ENCODE assay signal across 8 cellular contexts in the genomic region with DNA sequence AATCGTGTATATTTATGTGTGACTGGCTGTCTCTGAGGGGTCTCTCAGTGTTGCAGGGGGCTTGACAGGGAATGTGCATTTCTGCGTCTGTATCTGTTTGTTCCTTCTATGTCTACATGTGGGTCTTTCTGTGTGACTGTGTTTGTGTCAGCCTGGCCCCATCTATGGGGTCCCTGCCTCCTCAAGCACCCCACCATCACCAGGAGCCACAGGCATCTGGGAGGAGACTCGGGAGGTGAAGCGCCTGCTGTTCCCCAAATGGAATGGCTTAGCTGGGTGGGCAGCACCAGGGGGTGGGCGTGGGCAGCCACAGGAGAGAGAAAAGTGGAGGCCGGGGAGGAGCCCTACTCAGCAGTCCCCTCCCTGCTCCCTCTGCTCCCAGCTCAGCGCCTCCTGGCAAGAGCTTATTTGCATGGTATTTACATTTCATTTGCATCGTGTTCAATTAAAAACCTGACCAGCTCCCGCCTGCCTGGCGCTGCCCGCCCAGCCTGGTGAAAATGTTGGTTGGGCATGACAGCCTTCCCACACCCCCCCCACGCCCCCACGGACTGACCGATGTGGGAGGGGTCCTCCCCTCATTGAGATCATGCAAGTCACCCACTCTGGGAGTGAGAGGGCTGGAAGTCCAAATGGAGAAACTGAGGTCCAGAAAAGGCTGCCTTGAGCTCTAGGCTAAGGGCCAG. TPM values are rescaled to one million over a fixed set of nuclear protein-coding genes. Genes with fewer than 3 reads are reported as not detected.
DNase-seq lines count a peak whose midpoint lies in the region; ATAC-seq, FAIRE-seq and TF ChIP-seq lines count a peak whose summit lies in the region.

No MANE protein-coding gene starts in this region.

- 0 out of 2 replicates have a peak, but pooled peaks cover 3% of the 10 kb centered on the region for H3F3A ChIP-seq in Loucy (ENCODE audit: low read depth)

- DNase-seq in caudate nucleus (lab: John Stamatoyannopoulos, UW) (peak in 48 of 61 donors; percentile 28 to 87 (median 66)), left colon (peak; percentile 73 to 74), NOMO-1 (lab: John Stamatoyannopoulos, UW; ENCODE audit: unreplicated experiment in 2 of 2) (no peak), RCC 7860 (ENCODE audit: low spot score) (no peak)
- DNase-seq in stimulated activated effector memory CD8-positive, alpha-beta T cell treated with anti-CD3 and anti-CD28 coated beads, Interleukin-12 subunit alpha, Interleukin-12 subunit beta, amount 100 ng/mL, for 72 hours (ENCODE audit: low spot score in 2 of 2) = no peak

- peaks cover 0 to 18% (median 0%) of the 10 kb centered on the region in 11 experiments; a peak in 5 of 22 replicates for H3K27me3 ChIP-seq in BLaER1 treated with 17β-estradiol and CSF1 and Interleukin-3, amounts not matched to agents 10 nM and 100 nM
- no peaks in the 10 kb centered on the region for H3K27me3 ChIP-seq in Loucy (ENCODE audit: insufficient read depth, low read length, poor library complexity, severe bottlenecking)

- H3K4me1 Mint-ChIP-seq in stimulated activated effector memory CD8-positive, alpha-beta T cell treated with anti-CD3 and anti-CD28 coated beads, Interleukin-12 subunit alpha, Interleukin-12 subunit beta, amount 100 ng/mL, for 72 hours = peaks cover 53% of the 10 kb centered on the region

- ATAC-seq in left colon (peak; percentile 23), HG03135 (IDR thresholded peaks at IDR 0.05; ENCODE audit: unreplicated experiment) (no peak)
- no peak for ATAC-seq in stimulated activated effector memory CD8-positive, alpha-beta T cell treated with anti-CD3 and anti-CD28 coated beads, Interleukin-12 subunit alpha, Interleukin-12 subunit beta, amount 100 ng/mL, for 72 hours

- no peak for FAIRE-seq in RCC 7860 (lab: Jason Lieb, UNC)

- peak overlapping the region; percentile 73 for H3K4me3 Mint-ChIP-seq in stimulated activated effector memory CD8-positive, alpha-beta T cell treated with anti-CD3 and anti-CD28 coated beads, Interleukin-12 subunit alpha, Interleukin-12 subunit beta, amount 100 ng/mL, for 72 hours

- peak overlapping the region in 2 of 11 experiments; percentile 74; a peak in 4 of 22 replicates for H3K27ac ChIP-seq in BLaER1 treated with 17β-estradiol and CSF1 and Interleukin-3, amounts not matched to agents 10 nM and 100 nM
- peak overlapping the region; percentile 89 for H3K27ac ChIP-seq in caudate nucleus (ENCODE audit: low read depth, low read length)

- no peak overlapping the region; a peak in 1 of 20 replicates for H3K4me3 ChIP-seq in BLaER1 treated with 17β-estradiol and CSF1 and Interleukin-3, amounts not matched to agents 10 nM and 100 nM
- H3K4me3 ChIP-seq in Loucy (ENCODE audit: low read length, poor library complexity, severe bottlenecking) = no peak overlapping the region

- no peaks in the 10 kb centered on the region for H3K9me3 Mint-ChIP-seq in stimulated activated effector memory CD8-positive, alpha-beta T cell treated with anti-CD3 and anti-CD28 coated beads, Interleukin-12 subunit alpha, Interleukin-12 subunit beta, amount 100 ng/mL, for 72 hours

- H3K9me2 ChIP-seq in Loucy (replicated peaks; ENCODE audit: low read depth, low read length) = no peaks in the 10 kb centered on the region

- H3K9ac ChIP-seq in BLaER1 treated with 17β-estradiol and CSF1 and Interleukin-3, amounts not matched to agents 10 nM and 100 nM = peak overlapping the region in 2 of 11 experiments; percentile 77; a peak in 1 of 22 replicates
- peak overlapping the region; percentile 3 for H3K9ac ChIP-seq in Loucy (ENCODE audit: low read depth, low read length, poor library complexity, severe bottlenecking)

- peak overlapping the region; percentile 81 to 99 (median 97) for H3K4me2 ChIP-seq in BLaER1 treated with 17β-estradiol and CSF1 and Interleukin-3, amounts not matched to agents 10 nM and 100 nM
- no peak overlapping the region for H3K4me2 ChIP-seq in Loucy (ENCODE audit: low read depth, low read length, poor library complexity, severe bottlenecking)

- intact Hi-C loops in left colon (cut with DNase I, micrococcal nuclease) = no loop called here

- no peak for TF ChIP-seq CTCF in Loucy (conservative IDR thresholded peaks at IDR 0.05; ENCODE audit: low read length)

- no peak overlapping the region for H2AFZ ChIP-seq in Loucy (ENCODE audit: low read length)

- no peaks in the 10 kb centered on the region for H3K9me3 ChIP-seq in BLaER1 treated with 17β-estradiol and CSF1 and Interleukin-3, amounts not matched to agents 10 nM and 100 nM (replicated peaks in 1 of 11)
- no peaks in the 10 kb centered on the region for H3K9me3 ChIP-seq in Loucy (ENCODE audit: insufficient read depth, low read depth, low read length)

- peaks cover 45 to 88% (median 77%) of the 10 kb centered on the region in 10 experiments for H3K4me1 ChIP-seq in BLaER1 treated with 17β-estradiol and CSF1 and Interleukin-3, amounts not matched to agents 10 nM and 100 nM
- peaks cover 35% of the 10 kb centered on the region for H3K4me1 ChIP-seq in Loucy (ENCODE audit: insufficient read depth, low read length, poor library complexity, severe bottlenecking)

- no peak overlapping the region for H3K27ac Mint-ChIP-seq in stimulated activated effector memory CD8-positive, alpha-beta T cell treated with anti-CD3 and anti-CD28 coated beads, Interleukin-12 subunit alpha, Interleukin-12 subunit beta, amount 100 ng/mL, for 72 hours

- H3K79me2 ChIP-seq in Loucy (ENCODE audit: insufficient read depth, low read length) = no peaks in the 10 kb centered on the region

- H4K20me1 ChIP-seq in BLaER1 treated with 17β-estradiol and CSF1 and Interleukin-3, amounts not matched to agents 10 nM and 100 nM = no peaks in the 10 kb centered on the region
- no peaks in the 10 kb centered on the region for H4K20me1 ChIP-seq in Loucy (ENCODE audit: insufficient read depth, low read length, poor library complexity, severe bottlenecking)

- H3K36me3 ChIP-seq in BLaER1 treated with 17β-estradiol and CSF1 and Interleukin-3, amounts not matched to agents 10 nM and 100 nM = no peaks in the 10 kb centered on the region
- no peaks in the 10 kb centered on the region for H3K36me3 ChIP-seq in Loucy (ENCODE audit: insufficient read depth, low read length)

- no peaks in the 10 kb centered on the region for H3K36me3 Mint-ChIP-seq in stimulated activated effector memory CD8-positive, alpha-beta T cell treated with anti-CD3 and anti-CD28 coated beads, Interleukin-12 subunit alpha, Interleukin-12 subunit beta, amount 100 ng/mL, for 72 hours

RNA-seq across cellular contexts. Expression of gene CXXC5, which starts 50.5 kb away (rescaled TPM):
- total RNA-seq in left colon = 10 to 100 TPM; 28.2 to 30.2 TPM

Comparison
In these comparisons a context has a peak if more than half of its experiments do, and no peak if none do; other contexts are left out.
1. DNase-seq: peak in caudate nucleus (48 of 61) and left colon (2 of 2); none in stimulated activated effector memory CD8-positive, alpha-beta T cell treated with anti-CD3 and anti-CD28 coated beads, Interleukin-12 subunit alpha, Interleukin-12 subunit beta, amount 100 ng/mL, for 72 hours (0 of 2), NOMO-1 (0 of 2) and RCC 7860 (single experiment).